In genomic region chr4:67765401-67765800, GRCh38 we compare ENCODE assay signal across 25 cellular contexts. TPM values are rescaled to one million over a fixed set of nuclear protein-coding genes. Genes with fewer than 3 reads are reported as not detected.
"Had no signal": no experiment of that assay in that cellular context is flagged by ENCODE, and none has a peak within 500 bp of the region (broad histone marks: within the 10 kb centered on the region; RNA-seq: fewer than 3 reads in every experiment).

No MANE protein-coding gene starts in this region.

- H3K4me3 ChIP-seq: gastrocnemius medialis, left ventricle myocardium inferior, neural progenitor cell, prostate gland, spleen, thyroid gland, upper lobe of right lung had no signal

- H3K36me3 Mint-ChIP-seq: activated naive CD4-positive, alpha-beta T cell treated with anti-CD3 and anti-CD28 coated beads, Interleukin-2, amount 10 ng/mL, durations not matched to agents 7 days and 5 days; neural progenitor cell had no signal

- H3K9me3 Mint-ChIP-seq: activated CD4-positive, alpha-beta memory T cell treated with anti-CD3 and anti-CD28 coated beads, Interleukin-2, amount 10 ng/mL, durations not matched to agents 7 days and 5 days; activated naive CD4-positive, alpha-beta T cell treated with anti-CD3 and anti-CD28 coated beads, Interleukin-2, amount 10 ng/mL, durations not matched to agents 7 days and 5 days; activated T-cell treated with anti-CD3 and anti-CD28 coated beads, Interleukin-2, amount 50 U/mL, for 72 hours; endodermal cell; naive thymus-derived CD8-positive, alpha-beta T cell; neural progenitor cell had no signal

- H3K36me3 ChIP-seq: gastrocnemius medialis, left ventricle myocardium inferior, neural progenitor cell, prostate gland, spleen, thyroid gland, upper lobe of right lung had no signal

- DNase-seq: activated CD4-positive, alpha-beta memory T cell treated with anti-CD3 and anti-CD28 coated beads, Interleukin-2, amount 10 ng/mL, durations not matched to agents 7 days and 5 days; activated CD4-positive, alpha-beta T cell treated with anti-CD3 and anti-CD28 coated beads for 4 hours; activated CD4-positive, CD25-positive, alpha-beta regulatory T cell; activated effector memory CD4-positive, alpha-beta T cell treated with anti-CD3 and anti-CD28 coated beads, Interleukin-2, amount 50 U/mL, for 16 hours; activated naive CD4-positive, alpha-beta T cell treated with anti-CD3 and anti-CD28 coated beads, Interleukin-2, amount 10 ng/mL, durations not matched to agents 7 days and 5 days; activated T-cell treated with anti-CD3 and anti-CD28 coated beads, Interleukin-2, amount 50 U/mL, for 72 hours; amygdala; cerebellar nuclear complex; cortex of kidney; endodermal cell; gastrocnemius medialis; hippocampal formation; left ventricle myocardium inferior; naive thymus-derived CD8-positive, alpha-beta T cell; spleen; stimulated activated CD4-positive, alpha-beta T cell treated with anti-CD3 and anti-CD28 coated beads, Interleukin-4, amount 100 ng/mL, for 1 hour; stimulated activated naive CD4-positive, alpha-beta T cell; T-helper 17 cell; thyroid gland; upper lobe of right lung had no signal

- H3K9me3 ChIP-seq: gastrocnemius medialis, left ventricle myocardium inferior, prostate gland, spleen, thyroid gland, upper lobe of right lung had no signal

- H3K27ac ChIP-seq: gastrocnemius medialis, left ventricle myocardium inferior, neural progenitor cell, prostate gland, spleen, thyroid gland, upper lobe of right lung had no signal

- H3K27me3 Mint-ChIP-seq: activated naive CD4-positive, alpha-beta T cell treated with anti-CD3 and anti-CD28 coated beads, Interleukin-2, amount 10 ng/mL, durations not matched to agents 7 days and 5 days; naive thymus-derived CD8-positive, alpha-beta T cell; T-helper 17 cell had no signal

- H3K9ac ChIP-seq: neural progenitor cell had no signal

- H3K27ac Mint-ChIP-seq: activated CD4-positive, alpha-beta memory T cell treated with anti-CD3 and anti-CD28 coated beads, Interleukin-2, amount 10 ng/mL, durations not matched to agents 7 days and 5 days; activated naive CD4-positive, alpha-beta T cell treated with anti-CD3 and anti-CD28 coated beads, Interleukin-2, amount 10 ng/mL, durations not matched to agents 7 days and 5 days; activated T-cell treated with anti-CD3 and anti-CD28 coated beads, Interleukin-2, amount 50 U/mL, for 72 hours; endodermal cell; naive thymus-derived CD8-positive, alpha-beta T cell; neural progenitor cell; T-helper 17 cell had no signal

- H3K27me3 ChIP-seq: gastrocnemius medialis, neural progenitor cell, spleen, thyroid gland, upper lobe of right lung had no signal

- H3K4me2 ChIP-seq: neural progenitor cell had no signal

- H2AFZ ChIP-seq: neural progenitor cell had no signal

- H3K4me1 ChIP-seq: gastrocnemius medialis, left ventricle myocardium inferior, neural progenitor cell, prostate gland, thyroid gland, upper lobe of right lung had no signal

- H3K4me3 Mint-ChIP-seq: activated CD4-positive, alpha-beta memory T cell treated with anti-CD3 and anti-CD28 coated beads, Interleukin-2, amount 10 ng/mL, durations not matched to agents 7 days and 5 days; activated naive CD4-positive, alpha-beta T cell treated with anti-CD3 and anti-CD28 coated beads, Interleukin-2, amount 10 ng/mL, durations not matched to agents 7 days and 5 days; activated T-cell treated with anti-CD3 and anti-CD28 coated beads, Interleukin-2, amount 50 U/mL, for 72 hours; endodermal cell; naive thymus-derived CD8-positive, alpha-beta T cell; neural progenitor cell; T-helper 17 cell had no signal

RNA-seq across cellular contexts. Expression of gene GNRHR, which starts 11.2 kb away (rescaled TPM):
- total RNA-seq: activated CD4-positive, alpha-beta memory T cell treated with anti-CD3 and anti-CD28 coated beads, Interleukin-2, amount 10 ng/mL, durations not matched to agents 7 days and 5 days; activated T-cell treated with anti-CD3 and anti-CD28 coated beads, Interleukin-2, amount 50 U/mL, for 72 hours; endodermal cell; gastrocnemius medialis; left ventricle myocardium inferior; lung microvascular endothelial cell; naive thymus-derived CD8-positive, alpha-beta T cell; omental fat pad; prostate gland; subcutaneous adipose tissue; T-helper 17 cell; thyroid gland; upper lobe of right lung had no signal
- polyA plus RNA-seq: naive thymus-derived CD8-positive, alpha-beta T cell; spleen had no signal
